In the genomic region with DNA sequence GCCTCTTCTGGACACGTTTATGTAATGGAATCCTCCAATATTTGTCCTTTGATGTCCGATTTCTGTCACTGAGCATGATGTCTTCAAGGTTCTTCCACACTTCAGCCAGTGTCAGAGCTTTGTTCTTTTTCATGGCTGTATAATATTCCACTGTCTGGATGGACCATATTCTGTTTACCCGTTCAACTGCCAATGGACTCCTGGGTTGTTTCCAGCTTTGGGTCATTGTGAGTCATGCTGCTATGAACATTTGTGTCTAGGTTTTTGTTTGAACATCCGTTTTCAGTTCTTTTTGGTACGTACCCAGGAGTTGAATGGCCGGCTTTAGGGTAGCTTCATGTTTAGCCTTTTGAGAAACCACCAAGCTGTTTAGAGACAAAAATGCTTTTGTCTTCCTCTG, we compare ENCODE assay signal across 18 cellular contexts.
A peak's percentile ranks its signal among the peaks of the same experiment; 100 is the strongest.
DNase-seq lines count a peak whose midpoint lies in the region; ATAC-seq and TF ChIP-seq lines count a peak whose summit lies in the region.
"Had no signal": no experiment of that assay in that cellular context is flagged by ENCODE, and none has a peak within 500 bp of the region (broad histone marks: within the 10 kb centered on the region; RNA-seq: fewer than 3 reads in every experiment).

No MANE protein-coding gene starts in this region.

- H3F3A ChIP-seq in GM23248 (ENCODE audit: insufficient read depth), result peaks cover 6% of the 10 kb centered on the region; the same call in 1 of the 2 replicates

- peaks cover 11% of the 10 kb centered on the region for H3K9me3 Mint-ChIP-seq in activated CD8-positive, alpha-beta T cell treated with anti-CD3 and anti-CD28 coated beads, Interleukin-2, amount 10 ng/mL, durations not matched to agents 7 days and 5 days (ENCODE audit: insufficient read depth)
- peaks cover 8% of the 10 kb centered on the region for H3K9me3 Mint-ChIP-seq in Calu3 (ENCODE audit: low read depth, unreplicated experiment)

- peak; percentile 29 for ATAC-seq in activated CD8-positive, alpha-beta T cell treated with anti-CD3 and anti-CD28 coated beads, Interleukin-2, amount 10 ng/mL, durations not matched to agents 7 days and 5 days
- no peak for ATAC-seq in HG02884 (IDR thresholded peaks at IDR 0.05; ENCODE audit: unreplicated experiment)
- ATAC-seq in HG02678 (IDR thresholded peaks at IDR 0.05; ENCODE audit: unreplicated experiment), result no peak

- no peaks in the 10 kb centered on the region for H3K27me3 ChIP-seq in GM23248 (replicated peaks; ENCODE audit: insufficient read depth)

- H3K27me3 Mint-ChIP-seq in activated CD8-positive, alpha-beta T cell treated with anti-CD3 and anti-CD28 coated beads, Interleukin-2, amount 10 ng/mL, durations not matched to agents 7 days and 5 days (ENCODE audit: low read depth), result no peaks in the 10 kb centered on the region
- no peaks in the 10 kb centered on the region for H3K27me3 Mint-ChIP-seq in Calu3 (ENCODE audit: unreplicated experiment)
- H3K27me3 Mint-ChIP-seq: CD4-positive, alpha-beta memory T cell had no signal

- DNase-seq in AG10803 (ENCODE audit: low read depth), result peak; percentile 34
- DNase-seq in GM23248, result peak; percentile 37
- DNase-seq in activated CD8-positive, alpha-beta T cell treated with anti-CD3 and anti-CD28 coated beads, Interleukin-2, amount 10 ng/mL, durations not matched to agents 7 days and 5 days, result no peak
- peak; percentile 2 for DNase-seq in fibroblast of the aortic adventitia (ENCODE audit: low read depth)
- DNase-seq in Calu3, result no peak
- no peak for DNase-seq in NCI-H1105 (lab: John Stamatoyannopoulos, UW)
- DNase-seq: KG1, MV-4-11, NCI-H1417 treated with DMSO at 0.1 percent for 48 hours, NCI-H187 treated with DMSO at 0.1 percent for 48 hours, NCI-H226, NCI-H526, PC-9, SW 1271 had no signal

- no peak overlapping the region for H3K27ac ChIP-seq in GM23248
- H3K27ac ChIP-seq: PC-9 had no signal

- POLR2A ChIA-PET in activated CD8-positive, alpha-beta T cell treated with anti-CD3 and anti-CD28 coated beads, Interleukin-2, amount 10 ng/mL, durations not matched to agents 7 days and 5 days (lab: Charles Lee), result no interaction called here

- no peak overlapping the region for H2AFZ ChIP-seq in GM23248
- H2AFZ ChIP-seq: PC-9 had no signal

- in situ Hi-C loops in GM23248 (cut with MboI), result no loop called here

- 81 to 86% methylated on average over 6 of the region's 6 CpGs for WGBS in GM23248 (ENCODE audit: low coverage in 1 of 2, low lambda C conversion rate in 2 of 2, missing lambda C conversion rate in 2 of 2), 2 experiments

- no peaks in the 10 kb centered on the region for H4K20me1 ChIP-seq in GM23248 (ENCODE audit: insufficient read depth)

- H3K4me2 ChIP-seq in GM23248 (ENCODE audit: unreplicated experiment), result no peak overlapping the region
- H3K4me2 ChIP-seq: PC-9 had no signal

- peaks cover 5% of the 10 kb centered on the region for H3K9me3 ChIP-seq in GM23248 (ENCODE audit: low read depth)

- TF ChIP-seq CTCF in AG10803 (conservative IDR thresholded peaks at IDR 0.05; ENCODE audit: low read length) (no peak), fibroblast of the aortic adventitia (IDR thresholded peaks at IDR 0.05; ENCODE audit: insufficient read depth, low read length) (no peak), Calu3 (IDR thresholded peaks at IDR 0.05; ENCODE audit: unreplicated experiment) (no peak)

- intact Hi-C loops in Calu3 (cut with micrococcal nuclease; ENCODE audit: unreplicated experiment), result no loop called here

- no peaks in the 10 kb centered on the region for H3K36me3 Mint-ChIP-seq in activated CD8-positive, alpha-beta T cell treated with anti-CD3 and anti-CD28 coated beads, Interleukin-2, amount 10 ng/mL, durations not matched to agents 7 days and 5 days (ENCODE audit: low read depth)
- no peaks in the 10 kb centered on the region for H3K36me3 Mint-ChIP-seq in Calu3 (ENCODE audit: insufficient read depth, unreplicated experiment)
- H3K36me3 Mint-ChIP-seq: CD4-positive, alpha-beta memory T cell had no signal

- CTCF ChIA-PET in activated CD8-positive, alpha-beta T cell treated with anti-CD3 and anti-CD28 coated beads, Interleukin-2, amount 10 ng/mL, durations not matched to agents 7 days and 5 days (lab: Charles Lee), result no interaction called here
- CTCF ChIA-PET in Calu3 (lab: Charles Lee), result no interaction called here

- H3K27ac Mint-ChIP-seq in activated CD8-positive, alpha-beta T cell treated with anti-CD3 and anti-CD28 coated beads, Interleukin-2, amount 10 ng/mL, durations not matched to agents 7 days and 5 days, result no peak overlapping the region
- H3K27ac Mint-ChIP-seq in Calu3 (ENCODE audit: unreplicated experiment), result no peak overlapping the region

- no peak overlapping the region for H3K4me3 Mint-ChIP-seq in activated CD8-positive, alpha-beta T cell treated with anti-CD3 and anti-CD28 coated beads, Interleukin-2, amount 10 ng/mL, durations not matched to agents 7 days and 5 days
- no peak overlapping the region for H3K4me3 Mint-ChIP-seq in Calu3 (ENCODE audit: low read depth, unreplicated experiment)
- H3K4me3 Mint-ChIP-seq: CD4-positive, alpha-beta memory T cell had no signal

- no peak overlapping the region for H3K4me3 ChIP-seq in AG10803 (ENCODE audit: low read length)
- no peak overlapping the region for H3K4me3 ChIP-seq in GM23248
- no peak overlapping the region for H3K4me3 ChIP-seq in fibroblast of the aortic adventitia (ENCODE audit: low read depth, low read length)
- H3K4me3 ChIP-seq: HAP-1, PC-9 had no signal

- no TSS peak for BruUV-seq in Calu3 (replicated peaks; lab: Mats Ljungman, UMichigan)

- H3K79me2 ChIP-seq in GM23248 (ENCODE audit: insufficient read depth), result no peaks in the 10 kb centered on the region

- H3K4me1 Mint-ChIP-seq in activated CD8-positive, alpha-beta T cell treated with anti-CD3 and anti-CD28 coated beads, Interleukin-2, amount 10 ng/mL, durations not matched to agents 7 days and 5 days (ENCODE audit: low read depth), result no peaks in the 10 kb centered on the region
- no peaks in the 10 kb centered on the region for H3K4me1 Mint-ChIP-seq in Calu3 (ENCODE audit: low read depth, unreplicated experiment)
- H3K4me1 Mint-ChIP-seq: CD4-positive, alpha-beta memory T cell had no signal

- no peaks in the 10 kb centered on the region for H3K36me3 ChIP-seq in GM23248 (ENCODE audit: low read depth)
- H3K36me3 ChIP-seq: HAP-1 had no signal

- no peak overlapping the region for H3K9ac ChIP-seq in GM23248

- H3K4me1 ChIP-seq in GM23248 (ENCODE audit: insufficient read depth), result no peaks in the 10 kb centered on the region
- H3K4me1 ChIP-seq: HAP-1 had no signal

- no peaks in the 10 kb centered on the region for H3K9me2 ChIP-seq in GM23248 (ENCODE audit: insufficient read depth)

Comparison
In these comparisons a context has a peak if more than half of its experiments do, and no peak if none do; other contexts are left out.
1. DNase-seq: peak in AG10803 (single experiment), GM23248 (single experiment) and fibroblast of the aortic adventitia (single experiment); none in activated CD8-positive, alpha-beta T cell treated with anti-CD3 and anti-CD28 coated beads, Interleukin-2, amount 10 ng/mL, durations not matched to agents 7 days and 5 days (single experiment), Calu3 (single experiment) and NCI-H1105 (single experiment).